Comparison of ENCODE assay signal across 21 cellular contexts in genomic region chr18:32429427-32429826, GRCh38.
"Had no signal": no experiment of that assay in that cellular context is flagged by ENCODE, and none has a peak within 500 bp of the region (broad histone marks: within the 10 kb centered on the region; RNA-seq: fewer than 3 reads in every experiment).

No MANE protein-coding gene starts in this region.

- H3K27ac ChIP-seq: colonic mucosa, hepatocyte, neutrophil, pancreas, testis, tibial artery had no signal

- H3K4me1 Mint-ChIP-seq: central memory CD8-positive, alpha-beta T cell; memory B cell; natural killer cell; stimulated activated memory B cell treated with anti-CD40 and anti-IgM and Interleukin-4, amounts not matched to agents 10 μg/mL and 1 μg/mL and 100 μg/mL, for 72 hours had no signal

- H3K9me3 ChIP-seq: colonic mucosa, neutrophil, pancreas, testis had no signal

- H3K4me1 ChIP-seq: colonic mucosa, testis had no signal

- H3K27me3 Mint-ChIP-seq: type B pancreatic cell had no signal

- ATAC-seq: natural killer cell; pancreas; sciatic nerve; stimulated activated memory B cell treated with anti-CD40 and anti-IgM and Interleukin-4, amounts not matched to agents 10 μg/mL and 1 μg/mL and 100 μg/mL, for 72 hours; stimulated activated naive CD8-positive, alpha-beta T cell treated with anti-CD3 and anti-CD28 coated beads, Interleukin-15, Interleukin-2, amounts not matched to agents 100 U/mL and 50 U/mL, for 24 hours had no signal

- H3K4me3 Mint-ChIP-seq: central memory CD8-positive, alpha-beta T cell; memory B cell; natural killer cell; stimulated activated memory B cell treated with anti-CD40 and anti-IgM and Interleukin-4, amounts not matched to agents 10 μg/mL and 1 μg/mL and 100 μg/mL, for 72 hours; type B pancreatic cell had no signal

- H3K27me3 ChIP-seq: colonic mucosa, hepatocyte, neutrophil, pancreas, testis, tibial artery had no signal

- H3K36me3 ChIP-seq: colonic mucosa, neutrophil, pancreas, tibial artery had no signal

- H3K27ac Mint-ChIP-seq: memory B cell; natural killer cell; stimulated activated memory B cell treated with anti-CD40 and anti-IgM and Interleukin-4, amounts not matched to agents 10 μg/mL and 1 μg/mL and 100 μg/mL, for 72 hours; type B pancreatic cell had no signal

- DNase-seq: colonic mucosa; dermis blood vessel endothelial cell; effector memory CD4-positive, alpha-beta T cell; kidney; natural killer cell; pancreas; retina; stimulated activated CD4-positive, alpha-beta T cell treated with anti-CD3 and anti-CD28 coated beads, Interleukin-2, amount 100 ng/mL, for 24 hours; stimulated activated CD4-positive, alpha-beta T cell treated with anti-CD3 and anti-CD28 coated beads, Interleukin-4, amount 100 ng/mL, for 24 hours; stimulated activated naive CD8-positive, alpha-beta T cell treated with anti-CD3 and anti-CD28 coated beads, Interleukin-15, Interleukin-2, amounts not matched to agents 100 U/mL and 50 U/mL, for 24 hours; substantia nigra; testis; tibial artery had no signal

- H3K4me3 ChIP-seq: colonic mucosa, hepatocyte, lung, pancreas, testis, tibial artery had no signal

- H3K36me3 Mint-ChIP-seq: stimulated activated memory B cell treated with anti-CD40 and anti-IgM and Interleukin-4, amounts not matched to agents 10 μg/mL and 1 μg/mL and 100 μg/mL, for 72 hours had no signal
